1 cellular context compared by ENCODE assay signal in genomic region chr1:193417420-193417819, GRCh38.
TF ChIP-seq lines count a peak whose summit lies in the region.

No MANE protein-coding gene starts in this region.

TF ChIP-seq in SK-N-SH treated with all-trans-retinoic acid at 6 μM for 48 hours, 23 proteins besides CTCF, POLR2A, EP300 and RAD21:
- TF ChIP-seq TSHZ2 (CRISPR knock-in tag; IDR thresholded peaks at IDR 0.05): no peak
- no peak for TF ChIP-seq ARNTL (CRISPR knock-in tag; IDR thresholded peaks at IDR 0.05; ENCODE audit: borderline replicate concordance, low read depth)
- no peak for TF ChIP-seq GLIS3 (CRISPR knock-in tag; IDR thresholded peaks at IDR 0.05)
- TF ChIP-seq TCF4 (CRISPR knock-in tag; IDR thresholded peaks at IDR 0.05; ENCODE audit: borderline replicate concordance): no peak
- TF ChIP-seq ZNF565 (CRISPR knock-in tag; conservative IDR thresholded peaks at IDR 0.05; ENCODE audit: low read depth): no peak
- no peak for TF ChIP-seq CSRNP3 (CRISPR knock-in tag; IDR thresholded peaks at IDR 0.05)
- no peak for TF ChIP-seq OSR1 (CRISPR knock-in tag; IDR thresholded peaks at IDR 0.05)
- no peak for TF ChIP-seq PATZ1 (CRISPR knock-in tag; IDR thresholded peaks at IDR 0.05; ENCODE audit: borderline replicate concordance)
- no peak for TF ChIP-seq POU6F1 (CRISPR knock-in tag; IDR thresholded peaks at IDR 0.05; ENCODE audit: borderline replicate concordance, low read depth)
- no peak for TF ChIP-seq ESRRG (CRISPR knock-in tag; IDR thresholded peaks at IDR 0.05)
